In the genomic region with DNA sequence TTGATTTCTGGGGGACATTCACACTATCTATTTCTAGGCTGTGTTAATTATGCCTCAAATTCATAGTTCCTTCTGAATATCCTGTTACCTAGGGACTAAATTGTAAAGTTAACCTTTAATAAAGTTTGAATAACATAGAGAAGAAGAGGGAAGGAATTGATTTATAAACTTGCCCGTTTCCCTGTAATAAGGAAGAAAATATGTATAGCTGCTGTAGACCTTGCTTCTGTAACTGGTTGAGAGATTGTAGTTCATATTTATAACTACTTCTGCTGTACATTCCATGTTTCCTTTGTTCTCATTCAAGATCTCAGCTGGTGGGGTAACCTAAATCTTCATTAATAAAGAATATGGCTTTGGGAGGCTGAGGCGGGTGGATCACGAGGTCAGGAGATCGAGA, we compare ENCODE assay signal across 29 cellular contexts.
"Had no signal": no experiment of that assay in that cellular context is flagged by ENCODE, and none has a peak within 500 bp of the region (broad histone marks: within the 10 kb centered on the region; RNA-seq: fewer than 3 reads in every experiment).

No MANE protein-coding gene starts in this region.

- H2AFZ ChIP-seq: neural progenitor cell, parathyroid adenoma had no signal

- H3K9me3 ChIP-seq: ovary, psoas muscle, spleen, suprapubic skin, testis, tibial nerve, upper lobe of right lung, uterus had no signal

- H3K4me2 ChIP-seq: neural progenitor cell, smooth muscle cell had no signal

- H3K4me1 ChIP-seq: psoas muscle, suprapubic skin, testis, uterus had no signal

- ATAC-seq: naive thymus-derived CD4-positive, alpha-beta T cell; natural killer cell; right cardiac atrium; sciatic nerve; stimulated activated memory B cell treated with anti-CD40 and anti-IgM and Interleukin-4, amounts not matched to agents 10 μg/mL and 1 μg/mL and 100 μg/mL, for 72 hours; stimulated activated naive CD8-positive, alpha-beta T cell treated with anti-CD3 and anti-CD28 coated beads, Interleukin-15, amount 100 ng/mL, for 72 hours; stimulated activated naive CD8-positive, alpha-beta T cell treated with anti-CD3 and anti-CD28 coated beads, Interleukin-15, Interleukin-2, amounts not matched to agents 100 U/mL and 50 U/mL, for 24 hours had no signal

- DNase-seq: naive thymus-derived CD4-positive, alpha-beta T cell; natural killer cell; occipital lobe; posterior cingulate gyrus; psoas muscle; right cardiac atrium; spleen; stimulated activated CD4-positive, alpha-beta T cell treated with anti-CD3 and anti-CD28 coated beads, Interleukin-12 subunit alpha, Interleukin-12 subunit beta, amount 100 ng/mL, for 4 hours; stimulated activated CD4-positive, alpha-beta T cell treated with anti-CD3 and anti-CD28 coated beads, Interleukin-1b, Interleukin-23, amount 100 ng/mL, for 48 hours; stimulated activated CD4-positive, alpha-beta T cell treated with anti-CD3 and anti-CD28 coated beads, Interleukin-4, amount 100 ng/mL, for 1 hour; stimulated activated CD4-positive, alpha-beta T cell treated with anti-CD3 and anti-CD28 coated beads, Interleukin-4, amount 100 ng/mL, for 4 hours; stimulated activated CD8-positive, alpha-beta memory T cell treated with anti-CD3 and anti-CD28 coated beads, Interleukin-4, amount 100 ng/mL, for 48 hours; stimulated activated naive CD4-positive, alpha-beta T cell; stimulated activated naive CD8-positive, alpha-beta T cell treated with anti-CD3 and anti-CD28 coated beads, Interleukin-15, amount 100 ng/mL, for 72 hours; stimulated activated naive CD8-positive, alpha-beta T cell treated with anti-CD3 and anti-CD28 coated beads, Interleukin-15, Interleukin-2, amounts not matched to agents 100 U/mL and 50 U/mL, for 24 hours; substantia nigra; testis; trophoblast cell; upper lobe of right lung had no signal

- H3K27ac ChIP-seq: neural progenitor cell, ovary, parathyroid adenoma, psoas muscle, skin epidermis, spleen, suprapubic skin, testis, tibial nerve, upper lobe of right lung, uterus had no signal

- H3K9ac ChIP-seq: neural progenitor cell, parathyroid adenoma had no signal

- H3K27me3 ChIP-seq: neural progenitor cell, ovary, spleen, suprapubic skin, testis, tibial nerve, upper lobe of right lung, uterus had no signal

- H3K4me3 ChIP-seq: neural progenitor cell, ovary, psoas muscle, skin epidermis, smooth muscle cell, spleen, suprapubic skin, testis, tibial nerve, upper lobe of right lung, uterus had no signal

- H3K36me3 ChIP-seq: neural progenitor cell, ovary, suprapubic skin, upper lobe of right lung, uterus had no signal
